ENCODE assay signal across 8 cellular contexts in genomic region chr22:37043828-37044538, GRCh38. TPM values are rescaled to one million over a fixed set of nuclear protein-coding genes. Genes with fewer than 3 reads are reported as not detected.
A peak's percentile ranks its signal among the peaks of the same experiment; 100 is the strongest.
DNase-seq lines count a peak whose midpoint lies in the region; ATAC-seq and TF ChIP-seq lines count a peak whose summit lies in the region.

No MANE protein-coding gene starts in this region.

- no peak overlapping the region for H3K27ac Mint-ChIP-seq in activated naive CD8-positive, alpha-beta T cell treated with anti-CD3 and anti-CD28 coated beads for 36 hours

- peaks cover 19% of the 10 kb centered on the region for H3K4me1 Mint-ChIP-seq in activated naive CD8-positive, alpha-beta T cell treated with anti-CD3 and anti-CD28 coated beads for 36 hours

- H3K4me2 ChIP-seq in DOHH2 (ENCODE audit: low read length) = no peak overlapping the region

- DNase-seq in OCI-M1 (lab: John Stamatoyannopoulos, UW) (peak; percentile 80), islet precursor cell (peak; percentile 90), mesenteric fat pad (ENCODE audit: low spot score) (no peak)
- DNase-seq in activated naive CD8-positive, alpha-beta T cell treated with anti-CD3 and anti-CD28 coated beads for 36 hours = peak; percentile 60
- DNase-seq in stimulated activated CD8-positive, alpha-beta memory T cell treated with anti-CD3 and anti-CD28 coated beads, Interleukin-2, amount 100 ng/mL, for 48 hours (ENCODE audit: low read depth in 2 of 2) = peak; percentile 38 to 56

- H3K36me3 ChIP-seq in DOHH2 (ENCODE audit: control insufficient read depth, low read length) = no peaks in the 10 kb centered on the region

- no peaks in the 10 kb centered on the region for H3K9me3 ChIP-seq in DOHH2 (ENCODE audit: control insufficient read depth, insufficient read depth, low read length)

- no peaks in the 10 kb centered on the region for H3K36me3 Mint-ChIP-seq in activated naive CD8-positive, alpha-beta T cell treated with anti-CD3 and anti-CD28 coated beads for 36 hours

- H3K4me3 Mint-ChIP-seq in activated naive CD8-positive, alpha-beta T cell treated with anti-CD3 and anti-CD28 coated beads for 36 hours = no peak overlapping the region

- H3K27me3 Mint-ChIP-seq in activated naive CD8-positive, alpha-beta T cell treated with anti-CD3 and anti-CD28 coated beads for 36 hours = no peaks in the 10 kb centered on the region

- peaks cover 8% of the 10 kb centered on the region; the same call in 1 of the 2 replicates for H3K4me1 ChIP-seq in DOHH2 (ENCODE audit: control insufficient read depth, low read length)

- H4K20me1 ChIP-seq in DOHH2 (ENCODE audit: control insufficient read depth, insufficient read depth, low read depth, low read length) = no peaks in the 10 kb centered on the region

- H3K27ac ChIP-seq in DOHH2 (ENCODE audit: low read depth, low read length) = no peak overlapping the region

- H3K9me2 ChIP-seq in DOHH2 (replicated peaks; ENCODE audit: control insufficient read depth, low read length) = no peaks in the 10 kb centered on the region

- no peaks in the 10 kb centered on the region for H3K79me2 ChIP-seq in DOHH2 (ENCODE audit: control insufficient read depth, low read length)

- TF ChIP-seq CTCF in DOHH2 (IDR thresholded peaks at IDR 0.05; ENCODE audit: low read depth, low read length, poor library complexity, severe bottlenecking) = peak; percentile 85

- no peaks in the 10 kb centered on the region for H3K9me3 Mint-ChIP-seq in activated naive CD8-positive, alpha-beta T cell treated with anti-CD3 and anti-CD28 coated beads for 36 hours

- H3K27me3 ChIP-seq in DOHH2 (ENCODE audit: control insufficient read depth, low read length) = peaks cover 33% of the 10 kb centered on the region

- ATAC-seq in HG02610 (IDR thresholded peaks at IDR 0.05; ENCODE audit: unreplicated experiment) (peak; percentile 67), GM18520 (IDR thresholded peaks at IDR 0.05; ENCODE audit: unreplicated experiment) (no peak)

- H3F3A ChIP-seq in DOHH2 (ENCODE audit: control insufficient read depth, insufficient read depth) = no peaks in the 10 kb centered on the region

- H3K4me3 ChIP-seq in DOHH2 (ENCODE audit: low read length) = no peak overlapping the region

RNA-seq across cellular contexts. Expression of gene KCTD17, which starts 7.6 kb away (rescaled TPM):
- 10 to 100 TPM; 22.9 to 25.4 TPM for total RNA-seq in activated naive CD8-positive, alpha-beta T cell treated with anti-CD3 and anti-CD28 coated beads for 36 hours
- total RNA-seq in mesenteric fat pad = 13.4 TPM

RNA-seq across cellular contexts. Expression of gene MPST, which starts 24.4 kb away (rescaled TPM):
- 1 to 10 TPM; 5.5 to 5.6 TPM for total RNA-seq in activated naive CD8-positive, alpha-beta T cell treated with anti-CD3 and anti-CD28 coated beads for 36 hours
- total RNA-seq in mesenteric fat pad = 63.8 TPM

RNA-seq across cellular contexts. Expression of gene TST, which starts 24.7 kb away (rescaled TPM):
- under 1 TPM; 0.68 to 0.80 TPM for total RNA-seq in activated naive CD8-positive, alpha-beta T cell treated with anti-CD3 and anti-CD28 coated beads for 36 hours
- 58.5 TPM for total RNA-seq in mesenteric fat pad

Comparison
In these comparisons a context has a peak if more than half of its experiments do, and no peak if none do; other contexts are left out.
1. RNA of gene TST, which starts 24.7 kb away (total RNA-seq): 58.5 TPM in mesenteric fat pad (single experiment); 0.68 to 0.80 TPM in activated naive CD8-positive, alpha-beta T cell treated with anti-CD3 and anti-CD28 coated beads for 36 hours; every median in the first group is over 10 times any median in the second.